14 cellular contexts compared by ENCODE assay signal in genomic region chr11:1864831-1865665, GRCh38. TPM values are rescaled to one million over a fixed set of nuclear protein-coding genes. Genes with fewer than 3 reads are reported as not detected.
DNase-seq lines count a peak whose midpoint lies in the region; ATAC-seq, FAIRE-seq and TF ChIP-seq lines count a peak whose summit lies in the region.
"Had no signal": no experiment of that assay in that cellular context is flagged by ENCODE, and none has a peak within 500 bp of the region (broad histone marks: within the 10 kb centered on the region; RNA-seq: fewer than 3 reads in every experiment).

No MANE protein-coding gene starts in this region.

- H3K27me3 ChIP-seq in effector memory CD4-positive, alpha-beta T cell (replicated peaks; ENCODE audit: control insufficient read depth, insufficient read depth, low read length, poor library complexity, severe bottlenecking), result no peaks in the 10 kb centered on the region

- ATAC-seq in activated CD8-positive, alpha-beta T cell treated with anti-CD3 and anti-CD28 coated beads, Interleukin-2, amount 10 ng/mL, durations not matched to agents 7 days and 5 days, result peak; percentile 14
- no peak for ATAC-seq in activated CD8-positive, alpha-beta T cell treated with anti-CD3 and anti-CD28 coated beads for 36 hours
- ATAC-seq in naive thymus-derived CD8-positive, alpha-beta T cell, result no peak

- CTCF ChIA-PET in activated CD8-positive, alpha-beta T cell treated with anti-CD3 and anti-CD28 coated beads, Interleukin-2, amount 10 ng/mL, durations not matched to agents 7 days and 5 days (lab: Charles Lee), result no interaction called here
- CTCF ChIA-PET in activated CD8-positive, alpha-beta T cell treated with anti-CD3 and anti-CD28 coated beads for 36 hours (lab: Charles Lee), result no interaction called here

- peaks cover 59% of the 10 kb centered on the region for H3K4me1 ChIP-seq in effector memory CD4-positive, alpha-beta T cell (ENCODE audit: control insufficient read depth, insufficient read depth, low read length, poor library complexity, severe bottlenecking)
- H3K4me1 ChIP-seq in urinary bladder (ENCODE audit: insufficient read depth), result no peaks in the 10 kb centered on the region

- POLR2A ChIA-PET in activated CD8-positive, alpha-beta T cell treated with anti-CD3 and anti-CD28 coated beads, Interleukin-2, amount 10 ng/mL, durations not matched to agents 7 days and 5 days (lab: Charles Lee), result no interaction called here
- POLR2A ChIA-PET in activated CD8-positive, alpha-beta T cell treated with anti-CD3 and anti-CD28 coated beads for 36 hours (lab: Charles Lee), result interaction anchor here (1.3 kb wide), 1 partner anchor 24 kb away, joined by 3 read pairs; no protein-coding TSS in a partner anchor
- POLR2A ChIA-PET in naive thymus-derived CD8-positive, alpha-beta T cell (lab: Charles Lee), result interaction anchor here (0.7 to 3.5 kb wide), 4 partner anchors 10 to 521 kb away, joined by 3 to 26 read pairs (median 6); no protein-coding TSS in a partner anchor

- intact Hi-C loops in activated CD8-positive, alpha-beta T cell treated with anti-CD3 and anti-CD28 coated beads for 36 hours (cut with micrococcal nuclease), result no loop called here

- DNase-seq in activated CD8-positive, alpha-beta T cell treated with anti-CD3 and anti-CD28 coated beads, Interleukin-2, amount 10 ng/mL, durations not matched to agents 7 days and 5 days, result no peak
- no peak for DNase-seq in activated CD8-positive, alpha-beta T cell treated with anti-CD3 and anti-CD28 coated beads for 36 hours
- no peak for DNase-seq in effector memory CD4-positive, alpha-beta T cell
- no peak for DNase-seq in naive thymus-derived CD8-positive, alpha-beta T cell
- no peak for DNase-seq in GM19239 (ENCODE audit: insufficient read length, low spot score)
- DNase-seq in NCI-H2081 treated with DMSO at 0.1 percent for 48 hours (lab: John Stamatoyannopoulos, UW), result no peak
- no peak for DNase-seq in NCI-H2081 (lab: John Stamatoyannopoulos, UW)
- DNase-seq: activated CD4-positive, alpha-beta T cell treated with anti-CD3 and anti-CD28 coated beads for 4 hours; erythroblast; NCI-H2171; SHP77 had no signal

- 61% methylated on average over 30 of the region's 30 CpGs for WGBS in urinary bladder

- no peak overlapping the region for H3K4me3 ChIP-seq in effector memory CD4-positive, alpha-beta T cell (ENCODE audit: insufficient read depth, low read depth, low read length, poor library complexity, severe bottlenecking)
- peak overlapping the region; percentile 27 for H3K4me3 ChIP-seq in urinary bladder (ENCODE audit: low read depth, low read length)

- no peak for FAIRE-seq in GM19239 (lab: Jason Lieb, UNC)

- no peak overlapping the region for H3K4me3 Mint-ChIP-seq in activated CD8-positive, alpha-beta T cell treated with anti-CD3 and anti-CD28 coated beads, Interleukin-2, amount 10 ng/mL, durations not matched to agents 7 days and 5 days
- no peak overlapping the region for H3K4me3 Mint-ChIP-seq in activated CD8-positive, alpha-beta T cell treated with anti-CD3 and anti-CD28 coated beads for 36 hours
- H3K4me3 Mint-ChIP-seq in naive thymus-derived CD8-positive, alpha-beta T cell, result peak overlapping the region in 2 of 10 donors; percentile 26 to 79

- peaks cover 16% of the 10 kb centered on the region for H3K36me3 Mint-ChIP-seq in activated CD8-positive, alpha-beta T cell treated with anti-CD3 and anti-CD28 coated beads, Interleukin-2, amount 10 ng/mL, durations not matched to agents 7 days and 5 days (ENCODE audit: low read depth)
- H3K36me3 Mint-ChIP-seq in activated CD8-positive, alpha-beta T cell treated with anti-CD3 and anti-CD28 coated beads for 36 hours (ENCODE audit: low read depth), result peaks cover 2% of the 10 kb centered on the region
- H3K36me3 Mint-ChIP-seq in naive thymus-derived CD8-positive, alpha-beta T cell, result peaks cover 0 to 12% (median 0%) of the 10 kb centered on the region in 3 donors

- peak overlapping the region; percentile 14 for H3K27ac ChIP-seq in effector memory CD4-positive, alpha-beta T cell (ENCODE audit: insufficient read depth, low read length, poor library complexity, severe bottlenecking)
- H3K27ac ChIP-seq in urinary bladder (ENCODE audit: low read depth), result peak overlapping the region; percentile 93

- no peaks in the 10 kb centered on the region for H3K27me3 Mint-ChIP-seq in activated CD8-positive, alpha-beta T cell treated with anti-CD3 and anti-CD28 coated beads, Interleukin-2, amount 10 ng/mL, durations not matched to agents 7 days and 5 days (ENCODE audit: low read depth)
- no peaks in the 10 kb centered on the region for H3K27me3 Mint-ChIP-seq in activated CD8-positive, alpha-beta T cell treated with anti-CD3 and anti-CD28 coated beads for 36 hours
- no peaks in the 10 kb centered on the region for H3K27me3 Mint-ChIP-seq in naive thymus-derived CD8-positive, alpha-beta T cell

- H3K9me3 Mint-ChIP-seq in activated CD8-positive, alpha-beta T cell treated with anti-CD3 and anti-CD28 coated beads, Interleukin-2, amount 10 ng/mL, durations not matched to agents 7 days and 5 days (ENCODE audit: insufficient read depth), result no peaks in the 10 kb centered on the region
- no peaks in the 10 kb centered on the region for H3K9me3 Mint-ChIP-seq in activated CD8-positive, alpha-beta T cell treated with anti-CD3 and anti-CD28 coated beads for 36 hours
- H3K9me3 Mint-ChIP-seq in naive thymus-derived CD8-positive, alpha-beta T cell, result no peaks in the 10 kb centered on the region

- peak overlapping the region; percentile 9 for H3K27ac Mint-ChIP-seq in activated CD8-positive, alpha-beta T cell treated with anti-CD3 and anti-CD28 coated beads, Interleukin-2, amount 10 ng/mL, durations not matched to agents 7 days and 5 days
- no peak overlapping the region for H3K27ac Mint-ChIP-seq in activated CD8-positive, alpha-beta T cell treated with anti-CD3 and anti-CD28 coated beads for 36 hours
- H3K27ac Mint-ChIP-seq in naive thymus-derived CD8-positive, alpha-beta T cell, result peak overlapping the region in 8 of 10 donors; percentile 16 to 89 (median 66)

- peaks cover 26% of the 10 kb centered on the region for H3K4me1 Mint-ChIP-seq in activated CD8-positive, alpha-beta T cell treated with anti-CD3 and anti-CD28 coated beads, Interleukin-2, amount 10 ng/mL, durations not matched to agents 7 days and 5 days (ENCODE audit: low read depth)
- H3K4me1 Mint-ChIP-seq in activated CD8-positive, alpha-beta T cell treated with anti-CD3 and anti-CD28 coated beads for 36 hours (ENCODE audit: low read depth), result peaks cover 29% of the 10 kb centered on the region
- H3K4me1 Mint-ChIP-seq in naive thymus-derived CD8-positive, alpha-beta T cell, result peaks cover 22 to 61% (median 46%) of the 10 kb centered on the region in 4 donors

- H3K36me3 ChIP-seq in effector memory CD4-positive, alpha-beta T cell (ENCODE audit: control insufficient read depth, insufficient read depth, low read length), result peaks cover 20% of the 10 kb centered on the region
- H3K36me3 ChIP-seq in urinary bladder (ENCODE audit: insufficient read depth), result no peaks in the 10 kb centered on the region

- TF ChIP-seq CTCF in activated CD8-positive, alpha-beta T cell treated with anti-CD3 and anti-CD28 coated beads for 36 hours (IDR thresholded peaks at IDR 0.05), result no peak

- H3K9me3 ChIP-seq in effector memory CD4-positive, alpha-beta T cell (ENCODE audit: control insufficient read depth, low read length), result no peaks in the 10 kb centered on the region

RNA-seq across cellular contexts. Expression of gene LSP1, which starts 12.2 kb away (rescaled TPM):
- 100 to 1,000 TPM; 463 to 477 TPM for total RNA-seq in activated CD8-positive, alpha-beta T cell treated with anti-CD3 and anti-CD28 coated beads, Interleukin-2, amount 10 ng/mL, durations not matched to agents 7 days and 5 days
- 100 to 1,000 TPM; 247 to 251 TPM for total RNA-seq in activated CD8-positive, alpha-beta T cell treated with anti-CD3 and anti-CD28 coated beads for 36 hours
- 100 to 1,000 TPM; 287 to 295 TPM for total RNA-seq in naive thymus-derived CD8-positive, alpha-beta T cell
- polyA plus RNA-seq in naive thymus-derived CD8-positive, alpha-beta T cell, result 100 to 1,000 TPM; 326 to 438 (median 338) TPM
- 50.7 TPM for total RNA-seq in urinary bladder
- polyA plus RNA-seq in urinary bladder, result 160 TPM
- total RNA-seq: kidney epithelial cell had no signal

RNA-seq across cellular contexts. Expression of gene TNNI2, which starts 26.3 kb away (rescaled TPM):
- under 1 TPM in 1 of 2 experiments, not detected in 1; 0.50 TPM for total RNA-seq in activated CD8-positive, alpha-beta T cell treated with anti-CD3 and anti-CD28 coated beads, Interleukin-2, amount 10 ng/mL, durations not matched to agents 7 days and 5 days
- under 1 TPM in 1 of 2 experiments, not detected in 1; 0.92 TPM for total RNA-seq in activated CD8-positive, alpha-beta T cell treated with anti-CD3 and anti-CD28 coated beads for 36 hours
- not detected for total RNA-seq in naive thymus-derived CD8-positive, alpha-beta T cell
- polyA plus RNA-seq in naive thymus-derived CD8-positive, alpha-beta T cell, result not detected
- 32.6 TPM for total RNA-seq in urinary bladder
- polyA plus RNA-seq in urinary bladder, result 4.6 TPM
- total RNA-seq: kidney epithelial cell had no signal

RNA-seq across cellular contexts. Expression of gene PRR33, which starts 26.6 kb away (rescaled TPM):
- under 1 TPM in 1 of 2 experiments, not detected in 1; 0.08 TPM for total RNA-seq in activated CD8-positive, alpha-beta T cell treated with anti-CD3 and anti-CD28 coated beads, Interleukin-2, amount 10 ng/mL, durations not matched to agents 7 days and 5 days
- total RNA-seq in activated CD8-positive, alpha-beta T cell treated with anti-CD3 and anti-CD28 coated beads for 36 hours, result under 1 TPM; 0.16 to 0.20 TPM
- not detected for total RNA-seq in naive thymus-derived CD8-positive, alpha-beta T cell
- polyA plus RNA-seq in naive thymus-derived CD8-positive, alpha-beta T cell, result under 1 TPM; 0.06 to 0.15 (median 0.08) TPM
- total RNA-seq in urinary bladder, result not detected
- polyA plus RNA-seq in urinary bladder, result 0.28 TPM
- total RNA-seq: HT-29, kidney epithelial cell had no signal

RNA-seq across cellular contexts. Expression of gene SYT8, which starts 30.3 kb away (rescaled TPM):
- total RNA-seq in activated CD8-positive, alpha-beta T cell treated with anti-CD3 and anti-CD28 coated beads, Interleukin-2, amount 10 ng/mL, durations not matched to agents 7 days and 5 days, result not detected
- total RNA-seq in activated CD8-positive, alpha-beta T cell treated with anti-CD3 and anti-CD28 coated beads for 36 hours, result not detected
- total RNA-seq in naive thymus-derived CD8-positive, alpha-beta T cell, result not detected
- not detected for polyA plus RNA-seq in naive thymus-derived CD8-positive, alpha-beta T cell
- total RNA-seq in urinary bladder, result 3.4 TPM
- 35.6 TPM for polyA plus RNA-seq in urinary bladder

RNA-seq across cellular contexts. Expression of gene TNNT3, which starts 54.5 kb away (rescaled TPM):
- 1 to 10 TPM; 2.6 to 2.8 TPM for total RNA-seq in activated CD8-positive, alpha-beta T cell treated with anti-CD3 and anti-CD28 coated beads, Interleukin-2, amount 10 ng/mL, durations not matched to agents 7 days and 5 days
- 1 to 10 TPM; 4.9 to 5.4 TPM for total RNA-seq in activated CD8-positive, alpha-beta T cell treated with anti-CD3 and anti-CD28 coated beads for 36 hours
- total RNA-seq in naive thymus-derived CD8-positive, alpha-beta T cell, result 10 to 100 TPM; 28.0 to 29.7 TPM
- under 1 TPM in 1 of 3 donors, not detected in 2; 0.39 TPM for polyA plus RNA-seq in naive thymus-derived CD8-positive, alpha-beta T cell
- total RNA-seq in urinary bladder, result 61.6 TPM
- 39.3 TPM for polyA plus RNA-seq in urinary bladder
- total RNA-seq: HT-29, kidney epithelial cell had no signal

Comparison
In these comparisons a context has a peak if more than half of its experiments do, and no peak if none do; other contexts are left out.
1. RNA of gene TNNI2, which starts 26.3 kb away (total RNA-seq): 32.6 TPM in urinary bladder (single experiment); 0.92 TPM in activated CD8-positive, alpha-beta T cell treated with anti-CD3 and anti-CD28 coated beads for 36 hours, not detected in naive thymus-derived CD8-positive, alpha-beta T cell and 0.50 TPM in activated CD8-positive, alpha-beta T cell treated with anti-CD3 and anti-CD28 coated beads, Interleukin-2, amount 10 ng/mL, durations not matched to agents 7 days and 5 days; every median in the first group is over 10 times any median in the second.